ENCODE assay signal across 34 cellular contexts in the genomic region with DNA sequence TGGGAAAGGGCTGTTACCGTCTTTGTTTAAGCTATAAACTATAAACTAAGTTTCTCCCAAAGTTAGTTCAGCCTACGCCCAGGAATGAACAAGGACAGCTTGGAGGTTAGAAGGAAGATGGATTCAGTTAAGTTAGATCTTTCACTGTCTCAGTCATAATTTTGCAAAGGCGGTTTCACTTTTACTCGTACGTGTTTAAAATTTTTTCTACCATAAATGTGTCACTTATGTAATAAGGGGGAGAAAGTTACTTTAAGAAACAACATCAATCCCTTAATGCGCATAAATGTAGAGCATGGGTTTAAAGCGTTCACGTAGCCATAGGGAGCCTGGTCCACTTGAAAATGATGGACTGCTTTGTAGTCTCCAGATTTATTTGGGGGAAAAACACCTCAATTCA.
"Had no signal": no experiment of that assay in that cellular context is flagged by ENCODE, and none has a peak within 500 bp of the region (broad histone marks: within the 10 kb centered on the region; RNA-seq: fewer than 3 reads in every experiment).

No MANE protein-coding gene starts in this region.

- H3K9me3 ChIP-seq: body of pancreas, breast epithelium had no signal

- H3K27ac Mint-ChIP-seq: activated B cell treated with CpG ODN at 0.5 μM for 24 hours; activated CD4-positive, alpha-beta memory T cell treated with anti-CD3 and anti-CD28 coated beads for 36 hours; activated CD4-positive, alpha-beta T cell treated with anti-CD3 and anti-CD28 coated beads, Interleukin-2, amount 10 ng/mL, durations not matched to agents 24 days and 14 days; activated CD8-positive, alpha-beta T cell treated with anti-CD3 and anti-CD28 coated beads for 36 hours; activated naive CD4-positive, alpha-beta T cell treated with anti-CD3 and anti-CD28 coated beads, Interleukin-2, amount 10 ng/mL, durations not matched to agents 7 days and 5 days; activated naive CD4-positive, alpha-beta T cell treated with anti-CD3 and anti-CD28 coated beads, Interleukin-2, amount 50 U/mL, for 24 hours; activated naive CD8-positive, alpha-beta T cell; activated naive CD8-positive, alpha-beta T cell treated with anti-CD3 and anti-CD28 coated beads, Interleukin-2, amount 10 ng/mL, durations not matched to agents 7 days and 5 days; activated naive CD8-positive, alpha-beta T cell treated with anti-CD3 and anti-CD28 coated beads, Interleukin-2, amount 50 U/mL, for 24 hours; activated T-cell treated with anti-CD3 and anti-CD28 coated beads, Interleukin-2, amount 50 U/mL, for 72 hours; activated T-helper 1 cell treated with anti-CD3 and anti-CD28 coated beads, Interleukin-12 subunit alpha, Interleukin-12 subunit beta, Interleukin-2, Interleukin-4 antibody, amounts not matched to agents 30 ng/mL and 10 ng/mL and 1 ng/mL, durations not matched to agents 14 hours and 24 hours and 36 hours; activated T-helper 2 cell treated with anti-CD3 and anti-CD28 coated beads, Interferon-gamma antibody, Interleukin-2, Interleukin-4, amounts not matched to agents 10 μg/mL and 5 μg/mL and 100 μg/mL, durations not matched to agents 14 hours and 24 hours and 36 hours; T-cell; T-helper 2 cell treated with Interferon-gamma antibody and Interleukin-4, amounts not matched to agents 5 μg/mL and 100 μg/mL, for 36 hours had no signal

- H3K27me3 ChIP-seq: body of pancreas, brain microvascular endothelial cell, breast epithelium had no signal

- H3K4me1 Mint-ChIP-seq: activated B cell treated with CpG ODN at 0.5 μM for 24 hours; activated naive CD4-positive, alpha-beta T cell treated with anti-CD3 and anti-CD28 coated beads, Interleukin-2, amount 10 ng/mL, durations not matched to agents 7 days and 5 days; activated naive CD4-positive, alpha-beta T cell treated with anti-CD3 and anti-CD28 coated beads, Interleukin-2, amount 50 U/mL, for 24 hours; activated naive CD8-positive, alpha-beta T cell treated with anti-CD3 and anti-CD28 coated beads, Interleukin-2, amount 10 ng/mL, durations not matched to agents 7 days and 5 days had no signal

- H3K27ac ChIP-seq: body of pancreas, brain microvascular endothelial cell, breast epithelium, VCaP had no signal

- H3K4me3 ChIP-seq: body of pancreas, breast epithelium had no signal

- H3K4me1 ChIP-seq: body of pancreas, breast epithelium had no signal

- H3K36me3 ChIP-seq: brain microvascular endothelial cell, breast epithelium had no signal

- H3K36me3 Mint-ChIP-seq: activated CD4-positive, alpha-beta memory T cell treated with anti-CD3 and anti-CD28 coated beads for 36 hours; activated naive CD4-positive, alpha-beta T cell treated with anti-CD3 and anti-CD28 coated beads, Interleukin-2, amount 10 ng/mL, durations not matched to agents 7 days and 5 days; activated naive CD4-positive, alpha-beta T cell treated with anti-CD3 and anti-CD28 coated beads, Interleukin-2, amount 50 U/mL, for 24 hours; activated naive CD8-positive, alpha-beta T cell; activated naive CD8-positive, alpha-beta T cell treated with anti-CD3 and anti-CD28 coated beads, Interleukin-2, amount 10 ng/mL, durations not matched to agents 7 days and 5 days had no signal

- H3K4me3 Mint-ChIP-seq: activated B cell treated with CpG ODN at 0.5 μM for 24 hours; activated CD4-positive, alpha-beta memory T cell treated with anti-CD3 and anti-CD28 coated beads for 36 hours; activated CD4-positive, alpha-beta T cell treated with anti-CD3 and anti-CD28 coated beads, Interleukin-2, amount 10 ng/mL, durations not matched to agents 24 days and 14 days; activated CD8-positive, alpha-beta T cell treated with anti-CD3 and anti-CD28 coated beads for 36 hours; activated naive CD4-positive, alpha-beta T cell treated with anti-CD3 and anti-CD28 coated beads, Interleukin-2, amount 10 ng/mL, durations not matched to agents 7 days and 5 days; activated naive CD4-positive, alpha-beta T cell treated with anti-CD3 and anti-CD28 coated beads, Interleukin-2, amount 50 U/mL, for 24 hours; activated naive CD8-positive, alpha-beta T cell; activated naive CD8-positive, alpha-beta T cell treated with anti-CD3 and anti-CD28 coated beads, Interleukin-2, amount 10 ng/mL, durations not matched to agents 7 days and 5 days; activated naive CD8-positive, alpha-beta T cell treated with anti-CD3 and anti-CD28 coated beads, Interleukin-2, amount 50 U/mL, for 24 hours; activated T-cell treated with anti-CD3 and anti-CD28 coated beads, Interleukin-2, amount 50 U/mL, for 4 hours; activated T-cell treated with anti-CD3 and anti-CD28 coated beads, Interleukin-2, amount 50 U/mL, for 72 hours; activated T-helper 1 cell treated with anti-CD3 and anti-CD28 coated beads, Interleukin-12 subunit alpha, Interleukin-12 subunit beta, Interleukin-2, Interleukin-4 antibody, amounts not matched to agents 30 ng/mL and 10 ng/mL and 1 ng/mL, durations not matched to agents 14 hours and 24 hours and 36 hours; central memory CD8-positive, alpha-beta T cell; T-cell; T-helper 2 cell treated with Interferon-gamma antibody and Interleukin-4, amounts not matched to agents 5 μg/mL and 100 μg/mL, for 36 hours had no signal

- ATAC-seq: activated CD8-positive, alpha-beta T cell treated with anti-CD3 and anti-CD28 coated beads for 36 hours; activated naive CD8-positive, alpha-beta T cell treated with anti-CD3 and anti-CD28 coated beads, Interleukin-2, amount 50 U/mL, for 24 hours; activated T-cell treated with anti-CD3 and anti-CD28 coated beads, Interleukin-2, amount 50 U/mL, for 4 hours; activated T-cell treated with anti-CD3 and anti-CD28 coated beads, Interleukin-2, amount 50 U/mL, for 72 hours; body of pancreas; T-cell had no signal

- DNase-seq: activated B cell treated with CpG ODN at 0.5 μM for 24 hours; activated CD4-positive, alpha-beta memory T cell treated with anti-CD3 and anti-CD28 coated beads for 36 hours; activated CD4-positive, alpha-beta T cell treated with anti-CD3 and anti-CD28 coated beads for 4 hours; activated CD4-positive, alpha-beta T cell treated with anti-CD3 and anti-CD28 coated beads, Interleukin-2, amount 10 ng/mL, durations not matched to agents 24 days and 14 days; activated CD4-positive, alpha-beta T cell treated with anti-CD3 and anti-CD28 coated beads, Interleukin-2, amount 50 U/mL, for 1 hour; activated CD4-positive, alpha-beta T cell treated with anti-CD3 and anti-CD28 coated beads, Interleukin-2, amount 50 U/mL, for 4 hours; activated CD4-positive, CD25-positive, alpha-beta regulatory T cell treated with anti-CD3 and anti-CD28 coated beads, Interleukin-2, amount 50 U/mL, for 72 hours; activated CD8-positive, alpha-beta memory T cell treated with anti-CD3 and anti-CD28 coated beads, Interleukin-2, amount 50 U/mL, for 4 hours; activated CD8-positive, alpha-beta T cell treated with anti-CD3 and anti-CD28 coated beads for 36 hours; activated effector memory CD4-positive, alpha-beta T cell treated with Interleukin-2 at 50 U/mL for 16 hours; activated gamma-delta T cell; activated naive CD4-positive, alpha-beta T cell treated with anti-CD3 and anti-CD28 coated beads, Interleukin-2, amount 10 ng/mL, durations not matched to agents 7 days and 5 days; activated naive CD4-positive, alpha-beta T cell treated with Interleukin-2 at 50 U/mL for 16 hours; activated naive CD8-positive, alpha-beta T cell treated with anti-CD3 and anti-CD28 coated beads, Interleukin-2, amount 10 ng/mL, durations not matched to agents 7 days and 5 days; activated naive CD8-positive, alpha-beta T cell treated with anti-CD3 and anti-CD28 coated beads, Interleukin-2, amount 50 U/mL, for 24 hours; activated T-cell treated with anti-CD3 and anti-CD28 coated beads for 4 hours; activated T-cell treated with anti-CD3 and anti-CD28 coated beads, Interleukin-2, amount 50 U/mL, for 1 hour; activated T-cell treated with anti-CD3 and anti-CD28 coated beads, Interleukin-2, amount 50 U/mL, for 4 hours; activated T-cell treated with anti-CD3 and anti-CD28 coated beads, Interleukin-2, amount 50 U/mL, for 72 hours; amniotic stem cell; aorta; body of pancreas; brain microvascular endothelial cell; cerebellar nuclear complex; T-cell; T-helper 9 cell had no signal

- H3K9me3 Mint-ChIP-seq: activated CD4-positive, alpha-beta T cell treated with anti-CD3 and anti-CD28 coated beads, Interleukin-2, amount 10 ng/mL, durations not matched to agents 24 days and 14 days; activated naive CD4-positive, alpha-beta T cell treated with anti-CD3 and anti-CD28 coated beads, Interleukin-2, amount 50 U/mL, for 24 hours; activated T-helper 1 cell treated with anti-CD3 and anti-CD28 coated beads, Interleukin-12 subunit alpha, Interleukin-12 subunit beta, Interleukin-2, Interleukin-4 antibody, amounts not matched to agents 30 ng/mL and 10 ng/mL and 1 ng/mL, durations not matched to agents 14 hours and 24 hours and 36 hours; central memory CD8-positive, alpha-beta T cell had no signal
